10 cellular contexts compared by ENCODE assay signal in the genomic region with DNA sequence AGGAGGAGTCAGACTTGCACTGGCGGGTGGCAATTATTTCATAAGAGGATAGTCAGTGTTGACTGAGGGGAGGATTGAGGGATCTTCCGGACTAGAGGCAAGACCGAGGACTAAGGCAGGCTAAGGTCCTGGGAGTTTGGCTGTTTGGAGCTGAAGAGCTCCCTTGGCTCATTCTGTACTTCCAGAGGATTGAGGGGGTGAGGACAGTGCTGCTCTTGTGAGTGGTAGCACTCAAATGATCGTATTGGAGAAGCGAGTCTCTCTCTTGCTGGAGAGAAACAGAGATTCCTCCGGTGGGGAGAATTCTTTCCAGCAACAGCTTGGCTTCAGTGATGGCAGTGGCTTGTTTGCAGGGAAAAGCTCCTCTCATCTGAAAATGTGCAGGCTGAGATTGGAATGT.
"Had no signal": no experiment of that assay in that cellular context is flagged by ENCODE, and none has a peak within 500 bp of the region (broad histone marks: within the 10 kb centered on the region; RNA-seq: fewer than 3 reads in every experiment).

No MANE protein-coding gene starts in this region.

- H3K4me1 ChIP-seq: HAP-1 had no signal

- H3K4me3 Mint-ChIP-seq: GM23338, H9, HFFc6 had no signal

- H3K9ac ChIP-seq: GM23248 had no signal

- ATAC-seq: GM23338, HCT116 had no signal

- H3K27ac ChIP-seq: GM23248 had no signal

- H3K36me3 ChIP-seq: HAP-1 had no signal

- DNase-seq: GM23248, GOT3, H7, H9, HCEC 1CT, HFFc6 had no signal

- H3K9me3 Mint-ChIP-seq: H9, HFFc6 had no signal

- FAIRE-seq: H54 had no signal

- H2AFZ ChIP-seq: GM23338 had no signal

- H3K4me3 ChIP-seq: GM23248, GM23338, HAP-1 had no signal

- H3K4me2 ChIP-seq: GM23338 had no signal

- H3K9me3 ChIP-seq: HAP-1 had no signal

- H3K27ac Mint-ChIP-seq: GM23338, H9, HFFc6 had no signal
